In the genomic region with DNA sequence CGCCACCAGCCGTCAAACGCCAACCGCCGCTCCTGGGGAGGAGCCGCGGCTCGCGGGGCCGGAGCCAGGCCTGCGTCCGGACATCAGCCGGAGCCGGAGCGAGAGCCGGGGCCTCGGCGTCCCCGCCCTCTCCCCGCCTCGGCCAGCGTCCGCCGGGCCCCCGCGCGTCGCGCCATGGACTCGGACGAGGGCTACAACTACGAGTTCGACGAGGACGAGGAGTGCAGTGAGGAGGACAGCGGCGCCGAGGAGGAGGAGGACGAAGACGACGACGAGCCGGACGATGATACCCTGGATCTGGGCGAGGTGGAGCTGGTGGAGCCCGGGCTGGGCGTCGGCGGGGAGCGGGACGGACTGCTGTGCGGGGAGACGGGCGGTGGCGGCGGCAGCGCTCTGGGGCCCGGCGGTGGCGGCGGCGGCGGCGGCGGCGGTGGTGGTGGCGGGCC, we compare ENCODE assay signal across 8 cellular contexts. TPM values are rescaled to one million over a fixed set of nuclear protein-coding genes. Genes with fewer than 3 reads are reported as not detected.
DNase-seq lines count a peak whose midpoint lies in the region; ATAC-seq and TF ChIP-seq lines count a peak whose summit lies in the region.

No MANE protein-coding gene starts in this region.

- peak overlapping the region; percentile 99 for H3K4me3 Mint-ChIP-seq in endothelial cell (ENCODE audit: unreplicated experiment)
- peak overlapping the region; percentile 70 to 98 (median 96) for H3K4me3 Mint-ChIP-seq in naive thymus-derived CD8-positive, alpha-beta T cell

- H3K9me2 ChIP-seq in OCI-LY7 (ENCODE audit: insufficient read depth, low read length): no peaks in the 10 kb centered on the region

- H3K9me3 Mint-ChIP-seq in endothelial cell (ENCODE audit: unreplicated experiment): no peaks in the 10 kb centered on the region
- H3K9me3 Mint-ChIP-seq in naive thymus-derived CD8-positive, alpha-beta T cell: no peaks in the 10 kb centered on the region

- peak overlapping the region; percentile 92 to 100 (median 99) for H3K9ac ChIP-seq in BLaER1 treated with 17β-estradiol and CSF1 and Interleukin-3, amounts not matched to agents 10 nM and 100 nM

- H3K4me1 Mint-ChIP-seq in endothelial cell (ENCODE audit: unreplicated experiment): peaks cover 20% of the 10 kb centered on the region
- peaks cover 29 to 59% (median 57%) of the 10 kb centered on the region in 4 donors for H3K4me1 Mint-ChIP-seq in naive thymus-derived CD8-positive, alpha-beta T cell

- H3K9me3 ChIP-seq in BLaER1 treated with 17β-estradiol and CSF1 and Interleukin-3, amounts not matched to agents 10 nM and 100 nM (replicated peaks in 1 of 11): peaks cover 0 to 8% (median 0%) of the 10 kb centered on the region in 11 experiments; a peak in 4 of 22 replicates
- H3K9me3 ChIP-seq in OCI-LY7 (ENCODE audit: low read length): no peaks in the 10 kb centered on the region

- CTCF ChIA-PET in OCI-LY7 (lab: Charles Lee; ENCODE audit: unreplicated experiment): no interaction called here

- peak overlapping the region; percentile 90 to 98 (median 96) for H3K4me3 ChIP-seq in BLaER1 treated with 17β-estradiol and CSF1 and Interleukin-3, amounts not matched to agents 10 nM and 100 nM
- H3K4me3 ChIP-seq in OCI-LY7 (ENCODE audit: low read depth, low read length, poor library complexity, severe bottlenecking): peak overlapping the region; percentile 94

- peak overlapping the region; percentile 96 for H3K27ac Mint-ChIP-seq in endothelial cell (ENCODE audit: unreplicated experiment)
- H3K27ac Mint-ChIP-seq in naive thymus-derived CD8-positive, alpha-beta T cell: peak overlapping the region; percentile 93 to 100 (median 100)

- peaks cover 21% of the 10 kb centered on the region for H3K36me3 Mint-ChIP-seq in endothelial cell (ENCODE audit: low read depth, unreplicated experiment)
- peaks cover 0 to 46% (median 11%) of the 10 kb centered on the region in 3 donors for H3K36me3 Mint-ChIP-seq in naive thymus-derived CD8-positive, alpha-beta T cell

- H3K27me3 Mint-ChIP-seq in endothelial cell (ENCODE audit: unreplicated experiment): peaks cover 12% of the 10 kb centered on the region
- no peaks in the 10 kb centered on the region for H3K27me3 Mint-ChIP-seq in naive thymus-derived CD8-positive, alpha-beta T cell

- peaks cover 26 to 55% (median 37%) of the 10 kb centered on the region in 10 experiments for H3K4me1 ChIP-seq in BLaER1 treated with 17β-estradiol and CSF1 and Interleukin-3, amounts not matched to agents 10 nM and 100 nM
- H3K4me1 ChIP-seq in OCI-LY7 (ENCODE audit: insufficient read depth, low read length, poor library complexity, severe bottlenecking): peaks cover 30% of the 10 kb centered on the region

- intact Hi-C loops in OCI-LY7 (cut with micrococcal nuclease; ENCODE audit: unreplicated experiment): loop anchor here (2.0 to 10.0 kb wide), 3 partner anchors 202 to 244 kb away; a partner anchor contains a TSS

- no peaks in the 10 kb centered on the region for H3K27me3 ChIP-seq in BLaER1 treated with 17β-estradiol and CSF1 and Interleukin-3, amounts not matched to agents 10 nM and 100 nM

- H3K4me2 ChIP-seq in BLaER1 treated with 17β-estradiol and CSF1 and Interleukin-3, amounts not matched to agents 10 nM and 100 nM: peak overlapping the region; percentile 86 to 97 (median 93)
- H3K4me2 ChIP-seq in OCI-LY7 (ENCODE audit: low read length): peak overlapping the region; percentile 96

- POLR2A ChIA-PET in OCI-LY7 (lab: Charles Lee): interaction anchor here (1.8 kb wide), 1 partner anchor 19 kb away, joined by 5 read pairs; no protein-coding TSS in a partner anchor
- POLR2A ChIA-PET in naive thymus-derived CD8-positive, alpha-beta T cell (lab: Charles Lee): interaction anchor here (0.9 to 4.2 kb wide), 4 partner anchors 12 to 197 kb away, joined by 3 to 55 read pairs (median 16); a partner anchor contains a TSS

- TF ChIP-seq CTCF in OCI-LY7 (conservative IDR thresholded peaks at IDR 0.05; ENCODE audit: low read length) (no peak), endothelial cell (IDR thresholded peaks at IDR 0.05; ENCODE audit: unreplicated experiment) (no peak)

- H2AFZ ChIP-seq in OCI-LY7 (ENCODE audit: low read length): 0 out of 2 replicates have a peak overlapping the region, but pooled peaks have one; percentile 9

- peaks cover 28 to 37% (median 33%) of the 10 kb centered on the region in 11 experiments for H3K36me3 ChIP-seq in BLaER1 treated with 17β-estradiol and CSF1 and Interleukin-3, amounts not matched to agents 10 nM and 100 nM
- H3K36me3 ChIP-seq in OCI-LY7 (ENCODE audit: insufficient read depth, low read length): peaks cover 44% of the 10 kb centered on the region

- H4K20me1 ChIP-seq in BLaER1 treated with 17β-estradiol and CSF1 and Interleukin-3, amounts not matched to agents 10 nM and 100 nM: peaks cover 46 to 53% (median 52%) of the 10 kb centered on the region in 11 experiments
- H4K20me1 ChIP-seq in OCI-LY7 (ENCODE audit: insufficient read depth, low read length): peaks cover 20% of the 10 kb centered on the region

- H3K79me2 ChIP-seq in OCI-LY7 (ENCODE audit: insufficient read depth, low read depth, low read length): peaks cover 50% of the 10 kb centered on the region

- peak; percentile 28 for ATAC-seq in GM21619 (IDR thresholded peaks at IDR 0.05; ENCODE audit: unreplicated experiment)
- peak; percentile 7 to 29 for ATAC-seq in naive thymus-derived CD8-positive, alpha-beta T cell

- no TSS peak for BruUV-seq in OCI-LY7 (replicated peaks; lab: Mats Ljungman, UMichigan)

- DNase-seq in OCI-LY7 (ENCODE audit: low spot score) (no peak), endothelial cell (ENCODE audit: low spot score) (peak; percentile 34), GM19238 (ENCODE audit: insufficient read length, low spot score) (no peak), NCI-H1694 treated with DMSO at 0.1 percent for 48 hours (lab: John Stamatoyannopoulos, UW) (no peak), NCI-H146 (lab: John Stamatoyannopoulos, UW) (no peak)
- DNase-seq in naive thymus-derived CD8-positive, alpha-beta T cell: peak in 2 of 10 donors; percentile 16 to 69

- H3K27ac ChIP-seq in BLaER1 treated with 17β-estradiol and CSF1 and Interleukin-3, amounts not matched to agents 10 nM and 100 nM: peak overlapping the region; percentile 95 to 100 (median 99)
- peak overlapping the region; percentile 85 for H3K27ac ChIP-seq in OCI-LY7 (ENCODE audit: low read depth, low read length, poor library complexity, severe bottlenecking)

RNA-seq across cellular contexts. Expression of a gene that starts 0.4 kb away (rescaled TPM):
- total RNA-seq in OCI-LY7 (2014; rRNA removed; shearing (Covaris generic)): 33.0 and 37.1 TPM in 2 replicates
- total RNA-seq in OCI-LY7 (2022) (142 and 153 TPM in 2 replicates), endothelial cell (ENCODE audit: unreplicated experiment) (184 TPM)
- total RNA-seq in naive thymus-derived CD8-positive, alpha-beta T cell: 100 to 1,000 TPM; 191 to 197 TPM
- polyA plus RNA-seq in naive thymus-derived CD8-positive, alpha-beta T cell: 10 to 100 TPM; 10.3 to 19.0 (median 18.0) TPM
